18 cellular contexts compared by ENCODE assay signal in genomic region chr18:13892098-13892497, GRCh38. TPM values are rescaled to one million over a fixed set of nuclear protein-coding genes. Genes with fewer than 3 reads are reported as not detected.
DNase-seq lines count a peak whose midpoint lies in the region; ATAC-seq and TF ChIP-seq lines count a peak whose summit lies in the region.
"Had no signal": no experiment of that assay in that cellular context is flagged by ENCODE, and none has a peak within 500 bp of the region (broad histone marks: within the 10 kb centered on the region; RNA-seq: fewer than 3 reads in every experiment).

No MANE protein-coding gene starts in this region.

- peak overlapping the region; percentile 78 for H3K27ac Mint-ChIP-seq in stimulated activated memory B cell treated with anti-CD40 and anti-IgM and Interleukin-4, amounts not matched to agents 10 μg/mL and 1 μg/mL and 100 μg/mL, for 72 hours
- H3K27ac Mint-ChIP-seq: CD14-positive monocyte; CD8-positive, alpha-beta T cell had no signal

- H3K4me1 Mint-ChIP-seq in stimulated activated memory B cell treated with anti-CD40 and anti-IgM and Interleukin-4, amounts not matched to agents 10 μg/mL and 1 μg/mL and 100 μg/mL, for 72 hours: peaks cover 28% of the 10 kb centered on the region

- ATAC-seq in HG02870 (IDR thresholded peaks at IDR 0.05; ENCODE audit: unreplicated experiment) (peak; percentile 25), GM18861 (IDR thresholded peaks at IDR 0.05; ENCODE audit: unreplicated experiment) (no peak)
- ATAC-seq in stimulated activated memory B cell treated with anti-CD40 and anti-IgM and Interleukin-4, amounts not matched to agents 10 μg/mL and 1 μg/mL and 100 μg/mL, for 72 hours: peak; percentile 37
- ATAC-seq: CD8-positive, alpha-beta T cell had no signal

- H3K79me2 ChIP-seq in OCI-LY7 (ENCODE audit: insufficient read depth, low read depth, low read length): no peaks in the 10 kb centered on the region

- intact Hi-C loops in OCI-LY7 (cut with micrococcal nuclease; ENCODE audit: unreplicated experiment): no loop called here

- no peaks in the 10 kb centered on the region for H3K36me3 ChIP-seq in OCI-LY7 (ENCODE audit: insufficient read depth, low read length)
- H3K36me3 ChIP-seq: BE2C had no signal

- H3K9me2 ChIP-seq in OCI-LY7 (ENCODE audit: insufficient read depth, low read length): no peaks in the 10 kb centered on the region

- no peaks in the 10 kb centered on the region for H4K20me1 ChIP-seq in OCI-LY7 (ENCODE audit: insufficient read depth, low read length)

- H2AFZ ChIP-seq in OCI-LY7 (ENCODE audit: low read length): peak overlapping the region; percentile 36; the same call in 1 of the 2 replicates
- H2AFZ ChIP-seq: GM23248 had no signal

- H3K27ac ChIP-seq in OCI-LY7 (ENCODE audit: low read depth, low read length, poor library complexity, severe bottlenecking): no peak overlapping the region
- H3K27ac ChIP-seq: GM23248 had no signal

- BruUV-seq in OCI-LY7 (replicated peaks; lab: Mats Ljungman, UMichigan): no TSS peak

- peak overlapping the region; percentile 21 for H3K4me3 Mint-ChIP-seq in stimulated activated memory B cell treated with anti-CD40 and anti-IgM and Interleukin-4, amounts not matched to agents 10 μg/mL and 1 μg/mL and 100 μg/mL, for 72 hours
- H3K4me3 Mint-ChIP-seq: CD14-positive monocyte; CD8-positive, alpha-beta T cell had no signal

- H3K4me3 ChIP-seq in OCI-LY7 (ENCODE audit: low read depth, low read length, poor library complexity, severe bottlenecking): no peak overlapping the region
- H3K4me3 ChIP-seq: GM23248 had no signal

- CTCF ChIA-PET in OCI-LY7 (lab: Charles Lee; ENCODE audit: unreplicated experiment): no interaction called here

- peaks cover 12% of the 10 kb centered on the region for H3K27me3 Mint-ChIP-seq in stimulated activated memory B cell treated with anti-CD40 and anti-IgM and Interleukin-4, amounts not matched to agents 10 μg/mL and 1 μg/mL and 100 μg/mL, for 72 hours

- no peaks in the 10 kb centered on the region for H3K36me3 Mint-ChIP-seq in stimulated activated memory B cell treated with anti-CD40 and anti-IgM and Interleukin-4, amounts not matched to agents 10 μg/mL and 1 μg/mL and 100 μg/mL, for 72 hours
- H3K36me3 Mint-ChIP-seq: CD14-positive monocyte; CD8-positive, alpha-beta T cell had no signal

- no peaks in the 10 kb centered on the region for H3K9me3 ChIP-seq in OCI-LY7 (ENCODE audit: low read length)
- H3K9me3 ChIP-seq: BE2C had no signal

- POLR2A ChIA-PET in OCI-LY7 (lab: Charles Lee): interaction anchor here (0.6 to 1.6 kb wide), 4 partner anchors 10 to 589 kb away, joined by 3 read pairs; no protein-coding TSS in a partner anchor

- no peaks in the 10 kb centered on the region for H3K9me3 Mint-ChIP-seq in stimulated activated memory B cell treated with anti-CD40 and anti-IgM and Interleukin-4, amounts not matched to agents 10 μg/mL and 1 μg/mL and 100 μg/mL, for 72 hours
- H3K9me3 Mint-ChIP-seq: CD8-positive, alpha-beta T cell had no signal

- no peak overlapping the region; the same call in 1 of the 2 replicates for H3K4me2 ChIP-seq in OCI-LY7 (ENCODE audit: low read length)

- no peak for TF ChIP-seq CTCF in OCI-LY7 (conservative IDR thresholded peaks at IDR 0.05; ENCODE audit: low read length)

- H3K4me1 ChIP-seq in OCI-LY7 (ENCODE audit: insufficient read depth, low read length, poor library complexity, severe bottlenecking): peaks cover 18% of the 10 kb centered on the region
- H3K4me1 ChIP-seq: BE2C had no signal

- peak; percentile 27 for DNase-seq in D341Med (ENCODE audit: low spot score)
- no peak for DNase-seq in OCI-LY7 (ENCODE audit: low spot score)
- no peak for DNase-seq in AML-193 (lab: John Stamatoyannopoulos, UW)
- no peak for DNase-seq in NCI-H1092 treated with DMSO at 0.1 percent for 48 hours (lab: John Stamatoyannopoulos, UW)
- DNase-seq in GDM1 (lab: John Stamatoyannopoulos, UW): no peak
- DNase-seq: ACHN; BE2C; CD8-positive, alpha-beta T cell; COR-L47; DND-41; GF-D8; GM23248 had no signal

RNA-seq across cellular contexts. Expression of gene MC2R, which starts 23.2 kb away (rescaled TPM):
- total RNA-seq in OCI-LY7 (2014; rRNA removed; shearing (Covaris generic)): not detected in 2 replicates
- total RNA-seq in OCI-LY7 (2022): not detected in 2 replicates
- total RNA-seq: A172; CD8-positive, alpha-beta T cell; GM23248; HT-29 had no signal
